Comparison of ENCODE assay signal across 24 cellular contexts in genomic region chr20:52524865-52525264, GRCh38.
"Had no signal": no experiment of that assay in that cellular context is flagged by ENCODE, and none has a peak within 500 bp of the region (broad histone marks: within the 10 kb centered on the region; RNA-seq: fewer than 3 reads in every experiment).

No MANE protein-coding gene starts in this region.

- H3K27ac ChIP-seq: hepatocyte, neutrophil, ovary, prostate gland, thoracic aorta, vagina had no signal

- H2AFZ ChIP-seq: hepatocyte had no signal

- DNase-seq: activated B cell treated with CpG ODN at 0.5 μM for 24 hours; activated CD4-positive, alpha-beta T cell treated with anti-CD3 and anti-CD28 coated beads for 36 hours; activated CD4-positive, alpha-beta T cell treated with anti-CD3 and anti-CD28 coated beads, Interleukin-2, amount 50 U/mL, for 4 hours; activated CD8-positive, alpha-beta memory T cell treated with anti-CD3 and anti-CD28 coated beads, Interleukin-2, amount 50 U/mL, for 48 hours; activated effector memory CD4-positive, alpha-beta T cell treated with Interleukin-2 at 50 U/mL for 16 hours; activated naive CD4-positive, alpha-beta T cell treated with anti-CD3 and anti-CD28 coated beads for 36 hours; activated T-cell treated with anti-CD3 and anti-CD28 coated beads, Interleukin-2, amount 50 U/mL, for 48 hours; caudate nucleus; effector CD8-positive, alpha-beta T cell; foreskin melanocyte; left cardiac atrium; ovary; stimulated activated CD4-positive, alpha-beta T cell treated with anti-CD3 and anti-CD28 coated beads, Interleukin-4, amount 100 ng/mL, for 24 hours; stimulated activated naive CD4-positive, alpha-beta T cell treated with Interleukin-2 at 50 U/mL for 16 hours had no signal

- H3K9me3 ChIP-seq: neutrophil, ovary, prostate gland, thoracic aorta, vagina had no signal

- H3K4me1 ChIP-seq: prostate gland, vagina had no signal

- H3K36me3 Mint-ChIP-seq: brain; memory B cell; natural killer cell treated with Interleukin-12 subunit alpha and Interleukin-12 subunit beta and Interleukin-15 and Interleukin-18, amount 100 ng/mL, for 72 hours; type B pancreatic cell had no signal

- H3K4me2 ChIP-seq: hepatocyte had no signal

- ATAC-seq: activated CD4-positive, alpha-beta T cell treated with anti-CD3 and anti-CD28 coated beads for 36 hours; left cardiac atrium; natural killer cell treated with Interleukin-12 subunit alpha and Interleukin-12 subunit beta and Interleukin-15 and Interleukin-18, amount 100 ng/mL, for 72 hours had no signal

- H3K4me3 Mint-ChIP-seq: activated B cell treated with CpG ODN at 0.5 μM for 24 hours; activated CD4-positive, alpha-beta T cell treated with anti-CD3 and anti-CD28 coated beads for 36 hours; activated naive CD4-positive, alpha-beta T cell treated with anti-CD3 and anti-CD28 coated beads for 36 hours; brain; dendritic cell treated with granulocyte-macrophage colony-stimulating factor and Interleukin-4, amounts not matched to agents 40 ng/mL and 50 ng/mL, for 4 days; memory B cell; natural killer cell treated with Interleukin-12 subunit alpha and Interleukin-12 subunit beta and Interleukin-15 and Interleukin-18, amount 100 ng/mL, for 72 hours; type B pancreatic cell had no signal

- H3K9me3 Mint-ChIP-seq: dendritic cell treated with granulocyte-macrophage colony-stimulating factor and Interleukin-4, amounts not matched to agents 40 ng/mL and 50 ng/mL, for 4 days; memory B cell; natural killer cell treated with Interleukin-12 subunit alpha and Interleukin-12 subunit beta and Interleukin-15 and Interleukin-18, amount 100 ng/mL, for 72 hours had no signal

- H3K4me1 Mint-ChIP-seq: activated B cell treated with CpG ODN at 0.5 μM for 24 hours, brain, memory B cell had no signal

- H3K27me3 ChIP-seq: hepatocyte, neutrophil, ovary, vagina had no signal

- H3K36me3 ChIP-seq: neutrophil, ovary, prostate gland, thoracic aorta, vagina had no signal

- H3K4me3 ChIP-seq: hepatocyte, ovary, prostate gland, thoracic aorta, vagina had no signal

- H3K27ac Mint-ChIP-seq: activated B cell treated with CpG ODN at 0.5 μM for 24 hours; activated CD4-positive, alpha-beta T cell treated with anti-CD3 and anti-CD28 coated beads for 36 hours; activated naive CD4-positive, alpha-beta T cell treated with anti-CD3 and anti-CD28 coated beads for 36 hours; brain; dendritic cell treated with granulocyte-macrophage colony-stimulating factor and Interleukin-4, amounts not matched to agents 40 ng/mL and 50 ng/mL, for 4 days; memory B cell; natural killer cell treated with Interleukin-12 subunit alpha and Interleukin-12 subunit beta and Interleukin-15 and Interleukin-18, amount 100 ng/mL, for 72 hours; type B pancreatic cell had no signal

- H3K79me2 ChIP-seq: hepatocyte had no signal

- H3K27me3 Mint-ChIP-seq: activated B cell treated with CpG ODN at 0.5 μM for 24 hours; activated CD4-positive, alpha-beta T cell treated with anti-CD3 and anti-CD28 coated beads for 36 hours; dendritic cell treated with granulocyte-macrophage colony-stimulating factor and Interleukin-4, amounts not matched to agents 40 ng/mL and 50 ng/mL, for 4 days; memory B cell had no signal
